Comparison of ENCODE assay signal across 12 cellular contexts in genomic region chr21:16424331-16424749, GRCh38.
DNase-seq lines count a peak whose midpoint lies in the region; ATAC-seq and TF ChIP-seq lines count a peak whose summit lies in the region.
"Had no signal": no experiment of that assay in that cellular context is flagged by ENCODE, and none has a peak within 500 bp of the region (broad histone marks: within the 10 kb centered on the region; RNA-seq: fewer than 3 reads in every experiment).

No MANE protein-coding gene starts in this region.

- H3K9me3 ChIP-seq in lung (ENCODE audit: control insufficient read depth in 2 of 2, insufficient read depth in 1 of 2, low read length in 1 of 2), result no peaks in the 10 kb centered on the region

- H3K9me3 Mint-ChIP-seq in type B pancreatic cell, result no peaks in the 10 kb centered on the region

- peak overlapping the region; percentile 63 for H3K4me3 Mint-ChIP-seq in type B pancreatic cell

- no peaks in the 10 kb centered on the region for H3K27me3 Mint-ChIP-seq in type B pancreatic cell

- H3K4me3 ChIP-seq in coronary artery (peak overlapping the region; percentile 64), lung (no peak overlapping the region)

- no peak overlapping the region for H3K27ac Mint-ChIP-seq in type B pancreatic cell

- no peaks in the 10 kb centered on the region for H3K36me3 Mint-ChIP-seq in type B pancreatic cell

- TF ChIP-seq POLR2A in erythroblast (IDR thresholded peaks at IDR 0.05; ENCODE audit: low read length), result no peak

- ATAC-seq in lung (ENCODE audit: insufficient read depth, low FRiP score), result no peak
- ATAC-seq in HG03457 (IDR thresholded peaks at IDR 0.05; ENCODE audit: unreplicated experiment), result no peak

- H3K4me1 Mint-ChIP-seq in type B pancreatic cell (ENCODE audit: unreplicated experiment), result peaks cover 24% of the 10 kb centered on the region

- H3K27me3 ChIP-seq in lung (ENCODE audit: control insufficient read depth, insufficient read depth), result no peaks in the 10 kb centered on the region

- peak; percentile 59 for DNase-seq in NCI-H2029 treated with DMSO at 0.1 percent for 48 hours (lab: John Stamatoyannopoulos, UW)
- no peak for DNase-seq in NCI-H2029 (lab: John Stamatoyannopoulos, UW)
- no peak for DNase-seq in coronary artery (ENCODE audit: low spot score)
- DNase-seq in lung (ENCODE audit: low spot score), result no peak
- DNase-seq in type B pancreatic cell (ENCODE audit: extremely low spot score, unreplicated experiment), result no peak
- DNase-seq in erythroblast (lab: John Stamatoyannopoulos, UW), result no peak
- no peak for DNase-seq in NCI-H2171 treated with DMSO at 0.1 percent for 48 hours (lab: John Stamatoyannopoulos, UW)
- DNase-seq: activated CD4-positive, alpha-beta T cell treated with anti-CD3 and anti-CD28 coated beads for 1 hour; activated naive CD4-positive, alpha-beta T cell treated with anti-CD3 and anti-CD28 coated beads, Interleukin-2, amount 50 U/mL, for 16 hours; GF-D8; MM.1S had no signal

- no peaks in the 10 kb centered on the region for H3K36me3 ChIP-seq in lung (ENCODE audit: control insufficient read depth in 2 of 2, insufficient read depth in 2 of 2, low read length in 2 of 2)

- H3K27ac ChIP-seq in coronary artery, result peak overlapping the region; percentile 63 to 65
- H3K27ac ChIP-seq in lung (ENCODE audit: low read depth in 1 of 2, low read length in 1 of 2), result peak overlapping the region; percentile 24 to 97

- H3K4me1 ChIP-seq in lung (ENCODE audit: control insufficient read depth in 2 of 2, insufficient read depth in 2 of 2, low read length in 2 of 2), result peaks cover 0 to 6% of the 10 kb centered on the region in 2 donors

- TF ChIP-seq CTCF in coronary artery (IDR thresholded peaks at IDR 0.05) (no peak), lung (IDR thresholded peaks at IDR 0.05; ENCODE audit: control extremely low read depth, extremely low read depth) (no peak), type B pancreatic cell (conservative IDR thresholded peaks at IDR 0.05) (no peak)

- 38 to 69% methylated on average over 5 of the region's 5 CpGs for WGBS in lung, 2 donors
